ENCODE assay signal across 10 cellular contexts in the genomic region with DNA sequence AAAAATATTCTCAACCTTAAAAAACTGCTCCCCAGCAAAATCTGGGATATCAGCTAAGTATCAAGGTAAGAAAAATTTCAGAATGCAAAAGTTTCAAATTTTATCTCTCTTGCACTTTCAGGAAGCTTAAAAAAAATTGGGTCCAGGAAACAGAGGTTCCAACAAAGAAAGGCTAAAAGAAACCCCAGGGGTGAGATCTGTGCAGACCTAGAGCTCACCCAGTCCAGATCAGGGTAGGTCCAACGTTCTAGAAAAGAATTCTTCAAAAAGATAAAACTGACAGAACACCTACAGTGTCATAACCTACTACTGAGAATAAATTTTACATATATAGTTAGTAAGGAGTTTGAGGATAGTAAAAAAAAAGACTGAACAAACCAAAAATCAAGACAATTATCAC. TPM values are rescaled to one million over a fixed set of nuclear protein-coding genes. Genes with fewer than 3 reads are reported as not detected.
DNase-seq lines count a peak whose midpoint lies in the region; ATAC-seq, FAIRE-seq and TF ChIP-seq lines count a peak whose summit lies in the region.
"Had no signal": no experiment of that assay in that cellular context is flagged by ENCODE, and none has a peak within 500 bp of the region (broad histone marks: within the 10 kb centered on the region; RNA-seq: fewer than 3 reads in every experiment).

No MANE protein-coding gene starts in this region.

- POLR2A ChIA-PET in CD4-positive, alpha-beta T cell (lab: Charles Lee), result interaction anchor here (0.9 to 5.3 kb wide), 11 partner anchors 9 to 436 kb away, joined by 3 to 69 read pairs (median 3); a partner anchor contains a TSS

- no peak for TF ChIP-seq CTCF in CD4-positive, alpha-beta T cell (IDR thresholded peaks at IDR 0.05)
- TF ChIP-seq CTCF in D721Med (IDR thresholded peaks at IDR 0.05; ENCODE audit: insufficient read depth, missing control alignments), result no peak

- peak overlapping the region; percentile 81 for H3K27ac ChIP-seq in CD4-positive, alpha-beta T cell (ENCODE audit: low read depth, low read length)
- H3K27ac ChIP-seq: vagina had no signal

- no peaks in the 10 kb centered on the region for H3K36me3 Mint-ChIP-seq in CD4-positive, alpha-beta T cell (ENCODE audit: low read depth)
- H3K36me3 Mint-ChIP-seq in IgD-negative memory B cell (peaks cover 2% of the 10 kb centered on the region), naive B cell (no peaks in the 10 kb centered on the region)

- H3K4me3 ChIP-seq in adipocyte (ENCODE audit: low read length), result no peak overlapping the region
- H3K4me3 ChIP-seq: vagina had no signal

- no peaks in the 10 kb centered on the region for H3K9me3 ChIP-seq in CD4-positive, alpha-beta T cell (ENCODE audit: control insufficient read depth, low read length)
- no peaks in the 10 kb centered on the region for H3K9me3 ChIP-seq in adipocyte (ENCODE audit: control insufficient read depth, low read length)
- H3K9me3 ChIP-seq: vagina had no signal

- intact Hi-C loops in CD4-positive, alpha-beta T cell (cut with DNase I, micrococcal nuclease), result loop anchor here (2.0 to 5.0 kb wide), 3 partner anchors 24 to 84 kb away; a partner anchor contains a TSS
- intact Hi-C loops in left colon (cut with DNase I, micrococcal nuclease), result no loop called here

- ATAC-seq in CD4-positive, alpha-beta T cell (ENCODE audit: poor library complexity), result no peak
- ATAC-seq in naive B cell (ENCODE audit: low read depth in 2 of 2) (no peak), left colon (no peak)

- peak overlapping the region; percentile 96 for H3K27ac Mint-ChIP-seq in CD4-positive, alpha-beta T cell
- peak overlapping the region; percentile 97 to 100 (median 100) for H3K27ac Mint-ChIP-seq in IgD-negative memory B cell
- peak overlapping the region; percentile 96 to 100 (median 98) for H3K27ac Mint-ChIP-seq in naive B cell

- H3K9ac ChIP-seq in adipocyte (ENCODE audit: low read length), result peak overlapping the region; percentile 29

- no peak for FAIRE-seq in D721Med (lab: Jason Lieb, UNC)

- H3K4me1 ChIP-seq in adipocyte (ENCODE audit: control insufficient read depth, insufficient read depth, low read length), result peaks cover 37% of the 10 kb centered on the region

- CTCF ChIA-PET in CD4-positive, alpha-beta T cell (lab: Charles Lee), result interaction anchor here (0.7 kb wide), 1 partner anchor 93 kb away, joined by 4 read pairs; no protein-coding TSS in a partner anchor

- H3K27me3 ChIP-seq in CD4-positive, alpha-beta T cell (ENCODE audit: control insufficient read depth, insufficient read depth, low read length), result no peaks in the 10 kb centered on the region
- no peaks in the 10 kb centered on the region for H3K27me3 ChIP-seq in adipocyte (replicated peaks; ENCODE audit: control insufficient read depth, insufficient read depth, low read length)
- H3K27me3 ChIP-seq: vagina had no signal

- H3K9me3 Mint-ChIP-seq in CD4-positive, alpha-beta T cell, result no peaks in the 10 kb centered on the region
- H3K9me3 Mint-ChIP-seq in IgD-negative memory B cell (no peaks in the 10 kb centered on the region), naive B cell (no peaks in the 10 kb centered on the region)

- H3K36me3 ChIP-seq in adipocyte (ENCODE audit: control insufficient read depth, insufficient read depth, low read length, severe bottlenecking), result no peaks in the 10 kb centered on the region
- H3K36me3 ChIP-seq: vagina had no signal

- DNase-seq in CD4-positive, alpha-beta T cell, result no peak
- no peak for DNase-seq in adipocyte (ENCODE audit: low read depth)
- DNase-seq in naive B cell, result no peak
- DNase-seq in COLO829 (ENCODE audit: low spot score), result no peak
- DNase-seq in stimulated activated CD4-positive, alpha-beta T cell treated with anti-CD3 and anti-CD28 coated beads, Interleukin-12 subunit alpha, Interleukin-12 subunit beta, amount 100 ng/mL, for 4 hours, result no peak
- no peak for DNase-seq in left colon
- no peak for DNase-seq in D721Med (ENCODE audit: insufficient read length, low spot score)
- DNase-seq: T1000 had no signal

- peak overlapping the region; percentile 79 for H3K4me3 Mint-ChIP-seq in CD4-positive, alpha-beta T cell
- peak overlapping the region; percentile 78 to 91 (median 88) for H3K4me3 Mint-ChIP-seq in IgD-negative memory B cell
- H3K4me3 Mint-ChIP-seq in naive B cell, result peak overlapping the region; percentile 66 to 92 (median 84)

- H3K27me3 Mint-ChIP-seq in CD4-positive, alpha-beta T cell, result no peaks in the 10 kb centered on the region
- H3K27me3 Mint-ChIP-seq in IgD-negative memory B cell, result no peaks in the 10 kb centered on the region
- H3K27me3 Mint-ChIP-seq in naive B cell, result no peaks in the 10 kb centered on the region

- peaks cover 66% of the 10 kb centered on the region for H3K4me1 Mint-ChIP-seq in CD4-positive, alpha-beta T cell (ENCODE audit: low read depth)
- H3K4me1 Mint-ChIP-seq in IgD-negative memory B cell (peaks cover 50 to 60% (median 52%) of the 10 kb centered on the region in 3 donors), naive B cell (peaks cover 41 to 80% (median 56%) of the 10 kb centered on the region in 3 donors)

RNA-seq across cellular contexts. Expression of a gene that starts 23.5 kb away (rescaled TPM):
- total RNA-seq in CD4-positive, alpha-beta T cell, result 10 to 100 TPM; 44.9 to 49.4 TPM
- polyA plus RNA-seq in IgD-negative memory B cell, result 15.4 TPM
- polyA plus RNA-seq in naive B cell (ENCODE audit: low read depth in 6 of 6), result 10 to 100 TPM; 23.8 to 33.2 (median 27.3) TPM
- total RNA-seq in left colon, result 10 to 100 TPM; 48.0 to 57.6 TPM

Comparison
In these comparisons a context has a peak if more than half of its experiments do, and no peak if none do; other contexts are left out.
1. intact Hi-C loops: an anchor here in CD4-positive, alpha-beta T cell (2.0 to 5.0 kb wide); none called in left colon.